11 cellular contexts compared by ENCODE assay signal in genomic region chr11:86360775-86361395, GRCh38.
DNase-seq lines count a peak whose midpoint lies in the region; ATAC-seq and TF ChIP-seq lines count a peak whose summit lies in the region.
"Had no signal": no experiment of that assay in that cellular context is flagged by ENCODE, and none has a peak within 500 bp of the region (broad histone marks: within the 10 kb centered on the region; RNA-seq: fewer than 3 reads in every experiment).

No MANE protein-coding gene starts in this region.

- in situ Hi-C loops in T47D (cut with HindIII; ENCODE audit: low pct_unique_long_range_greater_than_20kb, low sequenced_read_pairs) = no loop called here

- no peak overlapping the region for H3K27ac ChIP-seq in coronary artery

- TF ChIP-seq CTCF in coronary artery (IDR thresholded peaks at IDR 0.05) = no peak

- DNase-seq in DMS53 (lab: John Stamatoyannopoulos, UW) (peak; percentile 67), T47D (ENCODE audit: low read depth in 1 of 2, low spot score in 1 of 2) (peak; percentile 65 to 72), midbrain (lab: John Stamatoyannopoulos, UW) (peak; percentile 4), coronary artery (ENCODE audit: low spot score) (no peak), HUDEP-2 (lab: John Stamatoyannopoulos, UW; ENCODE audit: unreplicated experiment in 76 of 76) (no peak)
- DNase-seq: activated B cell treated with CpG ODN at 0.5 μM for 24 hours, NCI-H1436 had no signal

- peak; percentile 71 for TF ChIP-seq RAD21 in Ishikawa (IDR thresholded peaks at IDR 0.05; ENCODE audit: low read depth)

- no peak for TF ChIP-seq EP300 in Ishikawa (IDR thresholded peaks at IDR 0.05; ENCODE audit: borderline replicate concordance)

- H3K4me3 ChIP-seq in coronary artery = no peak overlapping the region
- H3K4me3 ChIP-seq: lung had no signal

- no peak for ATAC-seq in GM21723 (IDR thresholded peaks at IDR 0.05; ENCODE audit: unreplicated experiment)
- no peak for ATAC-seq in GM19023 (IDR thresholded peaks at IDR 0.05; ENCODE audit: unreplicated experiment)

TF ChIP-seq in Ishikawa, 13 proteins besides CTCF, POLR2A, EP300 and RAD21:
- no peak for TF ChIP-seq TCF12 (IDR thresholded peaks at IDR 0.05; ENCODE audit: low read depth)
- no peak for TF ChIP-seq REST (IDR thresholded peaks at IDR 0.05; ENCODE audit: low read depth)
- no peak for TF ChIP-seq NFIC (IDR thresholded peaks at IDR 0.05)
- no peak for TF ChIP-seq TEAD4 (IDR thresholded peaks at IDR 0.05)
- no peak for TF ChIP-seq USF1 (IDR thresholded peaks at IDR 0.05)
- TF ChIP-seq EGR1 (IDR thresholded peaks at IDR 0.05) = no peak
- no peak for TF ChIP-seq MAX (IDR thresholded peaks at IDR 0.05)
- no peak for TF ChIP-seq ZBTB7A (IDR thresholded peaks at IDR 0.05; ENCODE audit: low read depth)
- no peak for TF ChIP-seq FOXM1 (IDR thresholded peaks at IDR 0.05; ENCODE audit: borderline replicate concordance, low read depth)
- TF ChIP-seq TAF1 (IDR thresholded peaks at IDR 0.05; ENCODE audit: low read depth) = no peak
- TF ChIP-seq CEBPB (IDR thresholded peaks at IDR 0.05) = no peak
- TF ChIP-seq YY1 (IDR thresholded peaks at IDR 0.05; ENCODE audit: low read depth) = no peak
- TF ChIP-seq CREB1 (IDR thresholded peaks at IDR 0.05; ENCODE audit: low read depth) = no peak
TF ChIP-seq in Ishikawa: peak in this region for 0.

Comparison
In these comparisons a context has a peak if more than half of its experiments do, and no peak if none do; other contexts are left out.
1. DNase-seq: peak in DMS53 (single experiment), T47D (2 of 2) and midbrain (single experiment); none in coronary artery (single experiment) and HUDEP-2 (0 of 76).